In the genomic region with DNA sequence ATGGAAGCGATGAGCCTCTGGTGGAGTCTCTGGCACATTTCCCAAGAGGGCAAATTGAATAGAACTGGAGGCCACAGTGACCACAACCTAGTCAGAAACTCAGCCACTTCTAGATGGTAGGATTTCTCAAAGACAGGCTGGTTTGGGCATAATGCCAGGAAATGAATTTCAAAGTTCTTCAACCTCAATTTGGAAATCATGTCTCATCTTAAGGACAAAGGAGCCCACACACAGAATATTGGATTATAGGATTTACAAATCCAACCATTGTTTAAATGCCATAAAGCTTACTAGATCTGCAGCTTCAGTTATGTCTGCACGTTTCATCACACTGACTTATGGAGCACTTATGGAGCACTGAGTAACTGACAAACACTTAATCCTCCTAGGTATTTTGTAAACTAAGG, we compare ENCODE assay signal across 1 cellular context.
TF ChIP-seq lines count a peak whose summit lies in the region.

No MANE protein-coding gene starts in this region.

TF ChIP-seq in SK-N-SH, 30 proteins besides CTCF, POLR2A, EP300 and RAD21 (continued from another document):
- TF ChIP-seq POLR2AphosphoS5 (IDR thresholded peaks at IDR 0.05; ENCODE audit: low read depth, low read length) (peak; percentile 27; the same call in 1 of the 2 replicates), TCF12 (IDR thresholded peaks at IDR 0.05) (peak; percentile 66), CHD2 (IDR thresholded peaks at IDR 0.05; ENCODE audit: low read length, partially characterized antibody) (no peak), JUND (IDR thresholded peaks at IDR 0.05) (no peak), IRF3 (IDR thresholded peaks at IDR 0.05; ENCODE audit: low read depth, low read length) (no peak), ZBTB33 (IDR thresholded peaks at IDR 0.05; ENCODE audit: borderline replicate concordance, low read depth) (no peak), NRF1 (IDR thresholded peaks at IDR 0.05; ENCODE audit: low read depth, low read length) (no peak), MXI1 (IDR thresholded peaks at IDR 0.05; ENCODE audit: low read depth, low read length) (no peak), YY1 (IDR thresholded peaks at IDR 0.05; ENCODE audit: low read depth) (peak; percentile 26; the same call in 1 of the 2 replicates), MEF2A (IDR thresholded peaks at IDR 0.05; ENCODE audit: borderline replicate concordance, low read depth) (no peak), REST (IDR thresholded peaks at IDR 0.05; ENCODE audit: low read depth, low read length) (0 out of 2 replicates have a peak, but pooled peaks have one; percentile 45), SIN3A (IDR thresholded peaks at IDR 0.05; ENCODE audit: borderline replicate concordance, low read depth, low read length) (no peak), FOXJ3 (CRISPR knock-in tag; IDR thresholded peaks at IDR 0.05) (no peak)
- TF ChIP-seq, protein P1, sequence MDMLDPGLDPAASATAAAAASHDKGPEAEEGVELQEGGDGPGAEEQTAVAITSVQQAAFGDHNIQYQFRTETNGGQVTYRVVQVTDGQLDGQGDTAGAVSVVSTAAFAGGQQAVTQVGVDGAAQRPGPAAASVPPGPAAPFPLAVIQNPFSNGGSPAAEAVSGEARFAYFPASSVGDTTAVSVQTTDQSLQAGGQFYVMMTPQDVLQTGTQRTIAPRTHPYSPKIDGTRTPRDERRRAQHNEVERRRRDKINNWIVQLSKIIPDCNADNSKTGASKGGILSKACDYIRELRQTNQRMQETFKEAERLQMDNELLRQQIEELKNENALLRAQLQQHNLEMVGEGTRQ (IDR thresholded peaks at IDR 0.05; ENCODE audit: borderline replicate concordance, low read depth, low read length), result no peak
